Comparison of ENCODE assay signal across 29 cellular contexts in the genomic region with DNA sequence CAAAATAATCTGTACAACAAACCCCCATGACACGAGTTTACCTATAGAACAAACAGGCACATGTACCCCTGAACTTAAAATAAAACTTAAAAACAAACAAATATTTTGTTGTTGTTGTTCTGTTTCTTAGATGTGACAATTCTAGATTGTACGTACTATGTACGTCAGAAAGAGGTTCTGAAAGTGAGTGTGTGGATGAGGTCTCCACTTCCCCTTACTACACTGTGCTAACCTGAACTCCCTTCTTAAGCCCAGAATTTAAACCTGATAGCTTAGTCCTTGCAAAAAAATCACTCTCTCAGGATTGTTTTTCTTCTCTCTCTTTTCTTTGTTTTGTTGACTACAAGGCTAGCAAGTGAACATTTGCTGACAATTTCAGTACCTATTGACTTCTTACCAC.
"Had no signal": no experiment of that assay in that cellular context is flagged by ENCODE, and none has a peak within 500 bp of the region (broad histone marks: within the 10 kb centered on the region; RNA-seq: fewer than 3 reads in every experiment).

No MANE protein-coding gene starts in this region.

- DNase-seq: immature natural killer cell; kidney; left colon; left lung; lower lobe of right lung; mammary epithelial cell; mesenchymal stem cell; naive thymus-derived CD8-positive, alpha-beta T cell; nucleus accumbens; pancreas; posterior cingulate gyrus; retina; right cardiac atrium; stimulated activated CD4-positive, alpha-beta T cell treated with anti-CD3 and anti-CD28 coated beads, Interleukin-12 subunit alpha, Interleukin-12 subunit beta, amount 100 ng/mL, for 4 hours; stimulated activated CD4-positive, alpha-beta T cell treated with anti-CD3 and anti-CD28 coated beads, Interleukin-15, amount 100 ng/mL, for 24 hours; stimulated activated CD4-positive, alpha-beta T cell treated with anti-CD3 and anti-CD28 coated beads, Interleukin-2, amount 100 ng/mL, for 24 hours; stimulated activated CD4-positive, alpha-beta T cell treated with anti-CD3 and anti-CD28 coated beads, Interleukin-4, amount 100 ng/mL, for 1 hour; stimulated activated naive B cell treated with anti-CD40 and anti-IgM and Interleukin-4, amounts not matched to agents 10 μg/mL and 1 μg/mL and 100 μg/mL, for 72 hours; stimulated activated naive CD8-positive, alpha-beta T cell treated with anti-CD3 and anti-CD28 coated beads, Interleukin-15, Interleukin-2, amounts not matched to agents 100 U/mL and 50 U/mL, for 24 hours; stomach; testis; thyroid gland; transverse colon; upper lobe of left lung had no signal

- ATAC-seq: left colon; left lung; lower lobe of right lung; naive thymus-derived CD8-positive, alpha-beta T cell; pancreas; right cardiac atrium; sciatic nerve; stimulated activated naive B cell treated with anti-CD40 and anti-IgM and Interleukin-4, amounts not matched to agents 10 μg/mL and 1 μg/mL and 100 μg/mL, for 72 hours; stimulated activated naive CD8-positive, alpha-beta T cell treated with anti-CD3 and anti-CD28 coated beads, Interleukin-15, Interleukin-2, amounts not matched to agents 100 U/mL and 50 U/mL, for 24 hours had no signal

- H3K36me3 ChIP-seq: left lung, lower lobe of right lung, pancreas, prostate gland, stomach, thyroid gland, transverse colon, upper lobe of left lung, vagina had no signal

- H3K9me3 ChIP-seq: left lung, lower lobe of right lung, pancreas, prostate gland, stomach, testis, thyroid gland, transverse colon, upper lobe of left lung, vagina had no signal

- H3K27ac ChIP-seq: left lung, lower lobe of right lung, pancreas, prostate gland, skin epidermis, stomach, testis, thyroid gland, transverse colon, upper lobe of left lung, vagina had no signal

- FAIRE-seq: islet of Langerhans, kidney, pancreas had no signal

- H3K4me1 ChIP-seq: left lung, lower lobe of right lung, pancreas, prostate gland, stomach, testis, thyroid gland, transverse colon, upper lobe of left lung, vagina had no signal

- H3K27me3 ChIP-seq: left lung, pancreas, stomach, testis, thyroid gland, transverse colon, upper lobe of left lung, vagina had no signal

- H3K4me3 ChIP-seq: left lung, lower lobe of right lung, pancreas, prostate gland, skin epidermis, stomach, testis, thyroid gland, transverse colon, upper lobe of left lung, vagina had no signal
